12 cellular contexts compared by ENCODE assay signal in genomic region chr11:23680488-23681230, GRCh38.
"Had no signal": no experiment of that assay in that cellular context is flagged by ENCODE, and none has a peak within 500 bp of the region (broad histone marks: within the 10 kb centered on the region; RNA-seq: fewer than 3 reads in every experiment).

No MANE protein-coding gene starts in this region.

- H3K36me3 ChIP-seq: adrenal gland, left lung, WERI-Rb-1 had no signal

- ATAC-seq: activated CD4-positive, alpha-beta T cell treated with anti-CD3 and anti-CD28 coated beads for 36 hours; activated CD8-positive, alpha-beta memory T cell treated with anti-CD3 and anti-CD28 coated beads, Interleukin-2, amount 10 ng/mL, durations not matched to agents 7 days and 5 days; left lung had no signal

- H3K4me3 ChIP-seq: adrenal gland, left lung, skin epidermis had no signal

- DNase-seq: activated CD4-positive, alpha-beta memory T cell treated with anti-CD3 and anti-CD28 coated beads for 36 hours; activated CD4-positive, alpha-beta T cell treated with anti-CD3 and anti-CD28 coated beads for 36 hours; activated CD8-positive, alpha-beta memory T cell treated with anti-CD3 and anti-CD28 coated beads, Interleukin-2, amount 10 ng/mL, durations not matched to agents 7 days and 5 days; activated naive CD4-positive, alpha-beta T cell treated with anti-CD3 and anti-CD28 coated beads, Interleukin-2, amount 10 ng/mL, durations not matched to agents 7 days and 5 days; activated T-cell treated with anti-CD3 and anti-CD28 coated beads, Interleukin-2, amount 50 U/mL, for 1 hour; adrenal gland; nucleus accumbens; stimulated activated CD4-positive, alpha-beta T cell treated with anti-CD3 and anti-CD28 coated beads, Interleukin-4, amount 100 ng/mL, for 4 hours; stimulated activated CD8-positive, alpha-beta memory T cell treated with anti-CD3 and anti-CD28 coated beads, Interleukin-4, amount 100 ng/mL, for 48 hours; WERI-Rb-1 had no signal

- H3K27me3 ChIP-seq: adrenal gland, left lung had no signal

- H3K4me1 ChIP-seq: adrenal gland, left lung had no signal

- H3K9me3 ChIP-seq: adrenal gland, left lung had no signal

- H3K27ac ChIP-seq: adrenal gland, left lung, skin epidermis, WERI-Rb-1 had no signal
